8 cellular contexts compared by ENCODE assay signal in the genomic region with DNA sequence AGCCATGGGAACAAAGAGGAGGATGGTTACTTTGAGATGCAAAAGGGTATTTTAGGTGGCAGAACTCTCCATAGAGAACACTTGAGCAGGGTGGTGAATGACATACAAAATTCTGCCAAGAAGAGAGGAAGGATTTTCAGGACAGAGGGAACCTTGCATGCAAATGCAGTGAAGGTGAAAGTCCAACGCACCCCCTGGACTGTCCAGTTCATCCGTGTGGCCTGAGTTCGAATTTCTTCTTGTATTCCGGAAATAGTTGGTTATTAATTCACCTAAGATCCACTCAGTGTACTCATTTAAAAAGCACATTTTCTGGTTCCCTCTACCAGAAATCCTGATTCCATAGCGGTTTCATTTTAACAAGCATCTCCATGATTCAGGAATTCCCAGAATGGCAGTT. TPM values are rescaled to one million over a fixed set of nuclear protein-coding genes. Genes with fewer than 3 reads are reported as not detected.
"Had no signal": no experiment of that assay in that cellular context is flagged by ENCODE, and none has a peak within 500 bp of the region (broad histone marks: within the 10 kb centered on the region; RNA-seq: fewer than 3 reads in every experiment).

No MANE protein-coding gene starts in this region.

- H3K4me3 ChIP-seq: GM23248, HAP-1 had no signal

- H3K4me1 ChIP-seq: HAP-1 had no signal

- H3K27ac ChIP-seq: GM23248 had no signal

- ATAC-seq: HCT116 had no signal

- H3K36me3 ChIP-seq: HAP-1 had no signal

- H3K9ac ChIP-seq: GM23248 had no signal

- DNase-seq: GM23248, GOT3, H7, HFFc6, KBM-7 had no signal

RNA-seq across cellular contexts. Expression of a gene that starts 5.5 kb away (rescaled TPM):
- total RNA-seq: HT-29 had no signal
